In genomic region chrX:37472836-37473235, GRCh38 we compare ENCODE assay signal across 23 cellular contexts.
"Had no signal": no experiment of that assay in that cellular context is flagged by ENCODE, and none has a peak within 500 bp of the region (broad histone marks: within the 10 kb centered on the region; RNA-seq: fewer than 3 reads in every experiment).

No MANE protein-coding gene starts in this region.

- H3K4me3 ChIP-seq: coronary artery, esophagus squamous epithelium, left lung, neural progenitor cell, right atrium auricular region, testis, tibial artery, upper lobe of left lung had no signal

- DNase-seq: dermis blood vessel endothelial cell; effector memory CD4-positive, alpha-beta T cell; erythroblast; esophagus squamous epithelium; hypothalamus; immature natural killer cell; islet precursor cell; kidney glomerular epithelial cell; left lung; mesenchymal stem cell; naive thymus-derived CD4-positive, alpha-beta T cell; stimulated activated CD4-positive, alpha-beta T cell treated with anti-CD3 and anti-CD28 coated beads, Interleukin-4, amount 100 ng/mL, for 4 hours; stimulated activated naive CD8-positive, alpha-beta T cell treated with anti-CD3 and anti-CD28 coated beads, Interleukin-15, Interleukin-2, amounts not matched to agents 100 U/mL and 50 U/mL, for 24 hours; substantia nigra; testis; tibial artery; upper lobe of left lung had no signal

- H3K36me3 ChIP-seq: esophagus squamous epithelium, left lung, neural progenitor cell, right atrium auricular region, tibial artery, upper lobe of left lung had no signal

- ATAC-seq: left lung; naive thymus-derived CD4-positive, alpha-beta T cell; sciatic nerve; stimulated activated memory B cell treated with anti-CD40 and anti-IgM and Interleukin-4, amounts not matched to agents 10 μg/mL and 1 μg/mL and 100 μg/mL, for 72 hours; stimulated activated naive CD8-positive, alpha-beta T cell treated with anti-CD3 and anti-CD28 coated beads, Interleukin-15, Interleukin-2, amounts not matched to agents 100 U/mL and 50 U/mL, for 24 hours had no signal

- H3K9me3 ChIP-seq: esophagus squamous epithelium, left lung, right atrium auricular region, testis, tibial artery, upper lobe of left lung had no signal

- H3K4me1 ChIP-seq: esophagus squamous epithelium, left lung, parathyroid adenoma, right atrium auricular region, testis, tibial artery, upper lobe of left lung had no signal
